19 cellular contexts compared by ENCODE assay signal in the genomic region with DNA sequence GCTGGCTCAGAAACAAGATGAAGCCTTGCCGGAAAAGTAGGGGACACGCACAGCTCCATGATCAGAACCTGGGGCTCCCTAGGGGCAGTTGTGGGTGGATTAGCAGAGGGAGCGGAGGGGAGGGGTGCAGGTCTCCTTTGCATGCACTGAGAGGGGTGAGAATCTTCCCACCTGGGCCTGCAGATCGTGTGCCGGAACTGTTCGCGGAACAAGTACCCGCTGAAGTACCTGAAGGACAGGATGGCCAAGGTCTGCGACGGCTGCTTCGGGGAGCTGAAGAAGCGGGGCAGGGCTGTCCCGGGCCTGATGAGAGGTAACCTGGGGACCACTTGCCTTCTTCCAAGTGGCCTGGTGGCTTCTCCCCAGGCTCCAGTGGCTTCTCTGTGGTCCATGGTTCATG.
"Had no signal": no experiment of that assay in that cellular context is flagged by ENCODE, and none has a peak within 500 bp of the region (broad histone marks: within the 10 kb centered on the region; RNA-seq: fewer than 3 reads in every experiment).

No MANE protein-coding gene starts in this region.

- ATAC-seq: Panc1, PC-3, SK-N-SH treated with all-trans-retinoic acid at 6 μM for 48 hours had no signal

- H3K36me3 ChIP-seq: SJCRH30 had no signal

- H3K4me1 ChIP-seq: SJCRH30 had no signal

- DNase-seq: KBM-7, NCI-H1092, NCI-H1417, NCI-H1436 treated with DMSO at 0.1 percent for 48 hours, NCI-H1694, NCI-H187 treated with DMSO at 0.1 percent for 48 hours, NCI-H2029 treated with DMSO at 0.1 percent for 48 hours, NCI-H2171, NCI-H446, NCI-H510A, NCI-H524 treated with DMSO at 0.1 percent for 48 hours, NCI-H69, NCI-H774, SHP77 treated with DMSO at 0.1 percent for 48 hours, SJCRH30 had no signal

- H3K27ac ChIP-seq: RWPE1, SJCRH30 had no signal

- H3K9me3 ChIP-seq: SJCRH30 had no signal

- H3K4me3 ChIP-seq: SJCRH30 had no signal
